In the genomic region with DNA sequence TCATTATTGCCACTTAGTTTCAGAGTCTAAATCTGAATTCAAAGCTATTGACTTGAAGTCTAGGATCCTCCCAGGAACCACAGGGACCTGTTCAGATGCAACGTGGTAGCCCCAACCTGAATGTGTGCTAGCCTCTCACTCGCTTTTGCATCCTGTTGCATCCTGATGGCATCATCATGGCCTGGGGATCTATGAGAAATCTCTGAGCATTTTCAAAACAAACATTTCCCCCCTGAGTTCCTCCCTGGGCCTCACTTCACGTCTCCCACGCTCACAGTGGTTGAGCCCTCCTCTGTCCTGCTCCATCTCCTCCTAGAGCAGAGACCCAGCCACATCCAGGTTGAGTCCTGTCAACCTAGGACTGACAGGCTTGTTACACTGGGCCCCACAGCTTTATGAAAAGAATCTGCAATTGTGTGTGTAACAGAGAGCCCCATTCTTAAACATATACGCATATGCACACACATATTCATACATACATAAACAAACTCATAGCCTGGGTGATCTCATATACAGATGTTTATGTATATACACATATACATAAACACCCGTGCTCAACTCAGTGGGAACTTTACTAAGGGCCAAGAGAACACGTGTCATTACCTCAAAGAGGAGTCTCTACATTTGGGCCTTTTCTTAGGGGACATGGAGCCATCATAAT, we compare ENCODE assay signal across 21 cellular contexts. TPM values are rescaled to one million over a fixed set of nuclear protein-coding genes. Genes with fewer than 3 reads are reported as not detected.
"Had no signal": no experiment of that assay in that cellular context is flagged by ENCODE, and none has a peak within 500 bp of the region (broad histone marks: within the 10 kb centered on the region; RNA-seq: fewer than 3 reads in every experiment).

No MANE protein-coding gene starts in this region.

- H3K9me3 ChIP-seq: esophagus squamous epithelium, left ventricle myocardium inferior, mucosa of descending colon, SJSA1 had no signal

- H3K4me1 ChIP-seq: esophagus squamous epithelium, left ventricle myocardium inferior, SJSA1 had no signal

- DNase-seq: activated B cell treated with CpG ODN at 0.5 μM for 24 hours; activated naive CD4-positive, alpha-beta T cell; activated T-cell treated with anti-CD3 and anti-CD28 coated beads, Interleukin-2, amount 50 U/mL, for 24 hours; caudate nucleus; esophagus squamous epithelium; hippocampal formation; left ventricle myocardium inferior; mucosa of descending colon; natural killer cell; posterior cingulate gyrus; retina; stimulated activated CD4-positive, alpha-beta T cell treated with anti-CD3 and anti-CD28 coated beads, Interleukin-15, amount 100 ng/mL, for 24 hours; stimulated activated CD4-positive, alpha-beta T cell treated with anti-CD3 and anti-CD28 coated beads, Interleukin-4, amount 100 ng/mL, for 1 hour; stimulated activated naive CD8-positive, alpha-beta T cell treated with anti-CD3 and anti-CD28 coated beads, Interleukin-15, Interleukin-2, amounts not matched to agents 100 U/mL and 50 U/mL, for 24 hours; trophoblast cell had no signal

- H3K27ac Mint-ChIP-seq: activated B cell treated with CpG ODN at 0.5 μM for 24 hours; activated T-cell treated with anti-CD3 and anti-CD28 coated beads, Interleukin-2, amount 50 U/mL, for 24 hours had no signal

- H3K9me3 Mint-ChIP-seq: activated B cell treated with CpG ODN at 0.5 μM for 24 hours; activated T-cell treated with anti-CD3 and anti-CD28 coated beads, Interleukin-2, amount 50 U/mL, for 24 hours; natural killer cell had no signal

- H3K4me3 Mint-ChIP-seq: activated B cell treated with CpG ODN at 0.5 μM for 24 hours; activated T-cell treated with anti-CD3 and anti-CD28 coated beads, Interleukin-2, amount 50 U/mL, for 24 hours; natural killer cell had no signal

- H3K4me1 Mint-ChIP-seq: activated B cell treated with CpG ODN at 0.5 μM for 24 hours had no signal

- H3K27ac ChIP-seq: esophagus squamous epithelium, left ventricle myocardium inferior, SJSA1, skin epidermis had no signal

- H3K27me3 Mint-ChIP-seq: activated T-cell treated with anti-CD3 and anti-CD28 coated beads, Interleukin-2, amount 50 U/mL, for 24 hours had no signal

RNA-seq across cellular contexts. Expression of a gene that starts 5.4 kb away (rescaled TPM):
- total RNA-seq: activated B cell treated with CpG ODN at 0.5 μM for 24 hours, esophagus squamous epithelium, fibroblast of villous mesenchyme, glomerular endothelial cell, kidney epithelial cell, left ventricle myocardium inferior, mucosa of descending colon, SJSA1 had no signal

RNA-seq across cellular contexts. Expression of a gene that starts 11.6 kb away (rescaled TPM):
- total RNA-seq: activated B cell treated with CpG ODN at 0.5 μM for 24 hours, fibroblast of villous mesenchyme, glomerular endothelial cell, kidney epithelial cell, left ventricle myocardium inferior, mucosa of descending colon, SJSA1 had no signal

RNA-seq across cellular contexts. Expression of a gene that starts 33.1 kb away (rescaled TPM):
- total RNA-seq: activated B cell treated with CpG ODN at 0.5 μM for 24 hours; fibroblast of villous mesenchyme; glomerular endothelial cell; kidney epithelial cell; mucosa of descending colon; SJSA1; T-helper 2 cell treated with Interferon-gamma antibody and Interleukin-4, amounts not matched to agents 100 ng/mL and 5 ng/mL, for 36 hours had no signal

RNA-seq across cellular contexts. Expression of a gene that starts 45.3 kb away (rescaled TPM):
- total RNA-seq: activated B cell treated with CpG ODN at 0.5 μM for 24 hours, fibroblast of villous mesenchyme, glomerular endothelial cell, kidney epithelial cell, left ventricle myocardium inferior, SJSA1 had no signal

RNA-seq across cellular contexts. Expression of a gene that starts 53.8 kb away (rescaled TPM):
- total RNA-seq: activated B cell treated with CpG ODN at 0.5 μM for 24 hours; esophagus squamous epithelium; fibroblast of villous mesenchyme; glomerular endothelial cell; kidney epithelial cell; left ventricle myocardium inferior; mucosa of descending colon; natural killer cell; SJSA1; T-helper 2 cell treated with Interferon-gamma antibody and Interleukin-4, amounts not matched to agents 100 ng/mL and 5 ng/mL, for 36 hours had no signal
